ENCODE assay signal across 15 cellular contexts in genomic region chr2:86484385-86484784, GRCh38.
"Had no signal": no experiment of that assay in that cellular context is flagged by ENCODE, and none has a peak within 500 bp of the region (broad histone marks: within the 10 kb centered on the region; RNA-seq: fewer than 3 reads in every experiment).

No MANE protein-coding gene starts in this region.

- FAIRE-seq: keratinocyte had no signal

- H3K4me3 ChIP-seq: adrenal gland, body of pancreas, left ventricle myocardium inferior, right atrium auricular region, SJSA1 had no signal

- H3K27ac ChIP-seq: body of pancreas, epithelial cell of prostate, SJSA1, VCaP had no signal

- DNase-seq: activated CD8-positive, alpha-beta memory T cell treated with anti-CD3 and anti-CD28 coated beads for 24 hours; activated gamma-delta T cell; body of pancreas; effector memory CD8-positive, alpha-beta T cell; left ventricle myocardium inferior; T-helper 9 cell had no signal

- H3K27me3 Mint-ChIP-seq: effector memory CD8-positive, alpha-beta T cell; stimulated activated memory B cell treated with anti-CD40 and anti-IgM and Interleukin-4, amounts not matched to agents 10 μg/mL and 1 μg/mL and 100 μg/mL, for 72 hours; type B pancreatic cell had no signal

- ATAC-seq: body of pancreas; effector memory CD8-positive, alpha-beta T cell; stimulated activated memory B cell treated with anti-CD40 and anti-IgM and Interleukin-4, amounts not matched to agents 10 μg/mL and 1 μg/mL and 100 μg/mL, for 72 hours had no signal

- H3K27me3 ChIP-seq: adrenal gland, body of pancreas, neutrophil, right atrium auricular region, SJSA1 had no signal

- H3K9me3 Mint-ChIP-seq: effector memory CD8-positive, alpha-beta T cell; stimulated activated memory B cell treated with anti-CD40 and anti-IgM and Interleukin-4, amounts not matched to agents 10 μg/mL and 1 μg/mL and 100 μg/mL, for 72 hours; type B pancreatic cell had no signal

- H3K27ac Mint-ChIP-seq: stimulated activated memory B cell treated with anti-CD40 and anti-IgM and Interleukin-4, amounts not matched to agents 10 μg/mL and 1 μg/mL and 100 μg/mL, for 72 hours; type B pancreatic cell had no signal

- H3K9me3 ChIP-seq: adrenal gland, body of pancreas, left ventricle myocardium inferior, neutrophil, right atrium auricular region, SJSA1 had no signal

- H3K4me3 Mint-ChIP-seq: effector memory CD8-positive, alpha-beta T cell; stimulated activated memory B cell treated with anti-CD40 and anti-IgM and Interleukin-4, amounts not matched to agents 10 μg/mL and 1 μg/mL and 100 μg/mL, for 72 hours; type B pancreatic cell had no signal
